Comparison of ENCODE assay signal across 19 cellular contexts in genomic region chr7:45589061-45589460, GRCh38. TPM values are rescaled to one million over a fixed set of nuclear protein-coding genes. Genes with fewer than 3 reads are reported as not detected.
"Had no signal": no experiment of that assay in that cellular context is flagged by ENCODE, and none has a peak within 500 bp of the region (broad histone marks: within the 10 kb centered on the region; RNA-seq: fewer than 3 reads in every experiment).

No MANE protein-coding gene starts in this region.

- H3K27me3 Mint-ChIP-seq: activated naive CD8-positive, alpha-beta T cell treated with anti-CD3 and anti-CD28 coated beads, Interleukin-2, amount 10 ng/mL, durations not matched to agents 7 days and 5 days; central memory CD8-positive, alpha-beta T cell had no signal

- H3K36me3 Mint-ChIP-seq: activated naive CD8-positive, alpha-beta T cell treated with anti-CD3 and anti-CD28 coated beads, Interleukin-2, amount 10 ng/mL, durations not matched to agents 7 days and 5 days; brain; immature natural killer cell; naive B cell had no signal

- ATAC-seq: activated CD8-positive, alpha-beta T cell treated with anti-CD3 and anti-CD28 coated beads, Interleukin-2, amount 10 ng/mL, durations not matched to agents 7 days and 5 days; T-helper 17 cell had no signal

- H3K4me3 Mint-ChIP-seq: activated CD8-positive, alpha-beta T cell treated with anti-CD3 and anti-CD28 coated beads, Interleukin-2, amount 10 ng/mL, durations not matched to agents 7 days and 5 days; activated naive CD8-positive, alpha-beta T cell treated with anti-CD3 and anti-CD28 coated beads, Interleukin-2, amount 10 ng/mL, durations not matched to agents 7 days and 5 days; brain; central memory CD8-positive, alpha-beta T cell; immature natural killer cell; naive B cell; T-helper 17 cell had no signal

- DNase-seq: activated CD4-positive, alpha-beta T cell treated with anti-CD3 and anti-CD28 coated beads for 4 hours; activated CD8-positive, alpha-beta memory T cell treated with anti-CD3 and anti-CD28 coated beads, Interleukin-2, amount 50 U/mL, for 4 hours; activated CD8-positive, alpha-beta T cell treated with anti-CD3 and anti-CD28 coated beads, Interleukin-2, amount 10 ng/mL, durations not matched to agents 7 days and 5 days; activated naive CD4-positive, alpha-beta T cell; activated naive CD8-positive, alpha-beta T cell treated with anti-CD3 and anti-CD28 coated beads, Interleukin-2, amount 10 ng/mL, durations not matched to agents 7 days and 5 days; immature natural killer cell; naive B cell; retina; stimulated activated CD4-positive, alpha-beta T cell treated with anti-CD3 and anti-CD28 coated beads, Interleukin-15, amount 100 ng/mL, for 24 hours; stimulated activated CD4-positive, alpha-beta T cell treated with anti-CD3 and anti-CD28 coated beads, Interleukin-4, amount 100 ng/mL, for 1 hour; stimulated activated naive CD4-positive, alpha-beta T cell; T-helper 17 cell had no signal

- H3K27ac Mint-ChIP-seq: activated CD8-positive, alpha-beta T cell treated with anti-CD3 and anti-CD28 coated beads, Interleukin-2, amount 10 ng/mL, durations not matched to agents 7 days and 5 days; activated naive CD8-positive, alpha-beta T cell treated with anti-CD3 and anti-CD28 coated beads, Interleukin-2, amount 10 ng/mL, durations not matched to agents 7 days and 5 days; immature natural killer cell; naive B cell; T-helper 17 cell had no signal

- H3K27ac ChIP-seq: coronary artery, esophagus muscularis mucosa, neutrophil, suprapubic skin, upper lobe of left lung had no signal

- H3K9me3 ChIP-seq: esophagus muscularis mucosa, neutrophil, suprapubic skin, upper lobe of left lung had no signal

- H3K4me1 ChIP-seq: esophagus muscularis mucosa, suprapubic skin, upper lobe of left lung had no signal

- H3K27me3 ChIP-seq: esophagus muscularis mucosa, neutrophil, suprapubic skin, upper lobe of left lung had no signal

- H3K4me1 Mint-ChIP-seq: activated naive CD8-positive, alpha-beta T cell treated with anti-CD3 and anti-CD28 coated beads, Interleukin-2, amount 10 ng/mL, durations not matched to agents 7 days and 5 days; central memory CD8-positive, alpha-beta T cell; immature natural killer cell; naive B cell; T-helper 17 cell had no signal

- H3K9me3 Mint-ChIP-seq: activated naive CD8-positive, alpha-beta T cell treated with anti-CD3 and anti-CD28 coated beads, Interleukin-2, amount 10 ng/mL, durations not matched to agents 7 days and 5 days; brain; central memory CD8-positive, alpha-beta T cell; immature natural killer cell; naive B cell had no signal

- H3K36me3 ChIP-seq: esophagus muscularis mucosa, neutrophil, suprapubic skin, upper lobe of left lung had no signal

- H3K4me3 ChIP-seq: coronary artery, esophagus muscularis mucosa, suprapubic skin, upper lobe of left lung had no signal

RNA-seq across cellular contexts. Expression of gene ADCY1, which starts 14.9 kb away (rescaled TPM):
- total RNA-seq: T-helper 17 cell had no signal
- polyA plus RNA-seq: immature natural killer cell had no signal
